In genomic region chr12:82358200-82359114, GRCh38 we compare ENCODE assay signal across 8 cellular contexts. TPM values are rescaled to one million over a fixed set of nuclear protein-coding genes. Genes with fewer than 3 reads are reported as not detected.
DNase-seq lines count a peak whose midpoint lies in the region; ATAC-seq, FAIRE-seq and TF ChIP-seq lines count a peak whose summit lies in the region.

Gene CCDC59 (minus strand): TSS chr12:82358387. CDS start chr12:82358376, 11 bp downstream.
Gene METTL25 (plus strand): TSS chr12:82358529. CDS start chr12:82358566, 37 bp downstream.

- H3K27ac Mint-ChIP-seq in T-cell (peak within 1 kb of the TSS; percentile 98 to 99), progenitor cell of endocrine pancreas (peak within 1 kb of the TSS; percentile 100)

- CTCF ChIA-PET in T-cell (lab: Charles Lee), result interaction anchor here (0.6 to 1.2 kb wide), 9 partner anchors 9 to 1553 kb away, joined by 3 to 7 read pairs (median 5); partner anchors contain the start of gene TMTC2 (in 1 of the 2)

- H3K4me3 ChIP-seq in left ventricle myocardium inferior, result peak within 1 kb of the TSS; percentile 86

- DNase-seq in GM12892 (ENCODE audit: insufficient read length), result peak; percentile 72
- peak; percentile 84 for DNase-seq in NCI-H1436 treated with DMSO at 0.1 percent for 48 hours (lab: John Stamatoyannopoulos, UW)
- peak; percentile 95 to 99 (median 96) for DNase-seq in T-cell
- peak; percentile 95 for DNase-seq in amniotic stem cell (lab: John Stamatoyannopoulos, UW)
- peak; percentile 96 for DNase-seq in left ventricle myocardium inferior
- peak; percentile 96 for DNase-seq in progenitor cell of endocrine pancreas (ENCODE audit: low spot score, unreplicated experiment)
- peak; percentile 98 for DNase-seq in ureter (ENCODE audit: low spot score)

- H3K9me3 Mint-ChIP-seq in T-cell (no peaks in the 10 kb centered on the region), progenitor cell of endocrine pancreas (ENCODE audit: low read depth) (no peaks in the 10 kb centered on the region)

- intact Hi-C loops in left ventricle myocardium inferior (cut with micrococcal nuclease), result no loop called here

- H3K27me3 ChIP-seq in left ventricle myocardium inferior (ENCODE audit: low read depth), result no peaks in the 10 kb centered on the region

- H3K27ac ChIP-seq in left ventricle myocardium inferior (replicated peaks), result peak within 1 kb of the TSS; percentile 98

- FAIRE-seq in GM12892 (lab: Jason Lieb, UNC), result peak; percentile 96

- H3K4me3 Mint-ChIP-seq in T-cell (peak within 1 kb of the TSS; percentile 99 to 100 (median 99)), progenitor cell of endocrine pancreas (ENCODE audit: low read depth) (peak within 1 kb of the TSS; percentile 100)

- H3K27me3 Mint-ChIP-seq in T-cell, result no peaks in the 10 kb centered on the region
- no peaks in the 10 kb centered on the region for H3K27me3 Mint-ChIP-seq in progenitor cell of endocrine pancreas

- peaks cover 65 to 69% (median 68%) of the 10 kb centered on the region in 3 donors for H3K4me1 Mint-ChIP-seq in T-cell
- peaks cover 18% of the 10 kb centered on the region for H3K4me1 Mint-ChIP-seq in progenitor cell of endocrine pancreas (ENCODE audit: low read depth)

- POLR2A ChIA-PET in T-cell (lab: Charles Lee), result interaction anchor here in 1 of 2 donors (0.7 kb wide), 1 partner anchor 937 kb away, joined by 11 read pairs; no protein-coding TSS in a partner anchor

- peak; percentile 94; the same call in 1 of the 2 replicates for TF ChIP-seq POLR2A in GM12892 (IDR thresholded peaks at IDR 0.05; ENCODE audit: low read depth, low read length)

- peaks cover 50% of the 10 kb centered on the region for H3K36me3 Mint-ChIP-seq in T-cell
- peaks cover 20% of the 10 kb centered on the region for H3K36me3 Mint-ChIP-seq in progenitor cell of endocrine pancreas (ENCODE audit: insufficient read depth)

- TF ChIP-seq CTCF in left ventricle myocardium inferior (IDR thresholded peaks at IDR 0.05; ENCODE audit: borderline replicate concordance), result peak; percentile 95
- TF ChIP-seq CTCF in progenitor cell of endocrine pancreas (IDR thresholded peaks at IDR 0.05; ENCODE audit: unreplicated experiment), result peak; percentile 85

- peaks cover 33% of the 10 kb centered on the region for H3K36me3 ChIP-seq in left ventricle myocardium inferior

- no peaks in the 10 kb centered on the region for H3K9me3 ChIP-seq in left ventricle myocardium inferior (replicated peaks)

- H3K4me1 ChIP-seq in left ventricle myocardium inferior, result peaks cover 69% of the 10 kb centered on the region

- ATAC-seq in HG02852 (IDR thresholded peaks at IDR 0.05; ENCODE audit: unreplicated experiment) (peak; percentile 94), T-cell (replicated peaks in 1 of 4) (peak; percentile 90 to 95 (median 92))

RNA-seq across cellular contexts. Expression of gene CCDC59, which starts in this region (rescaled TPM):
- polyA plus RNA-seq in GM12892 (2012; ENCODE audit: missing spikeins), result 71.8 TPM
- total RNA-seq in T-cell (100 to 1,000 TPM in 2 of 5 donors, 10 to 100 TPM in 3; 44.5 to 160 (median 47.3) TPM), left ventricle myocardium inferior (27.9 TPM), progenitor cell of endocrine pancreas (37.1 and 37.5 TPM in 2 replicates), ureter (33.5 TPM)

RNA-seq across cellular contexts. Expression of gene METTL25, which starts in this region (rescaled TPM):
- polyA plus RNA-seq in GM12892 (2012; ENCODE audit: missing spikeins), result 4.5 TPM
- 10 to 100 TPM; 14.5 to 19.7 (median 19.0) TPM for total RNA-seq in T-cell
- 15.8 TPM for total RNA-seq in left ventricle myocardium inferior
- 15.0 and 15.8 TPM in 2 replicates for total RNA-seq in progenitor cell of endocrine pancreas
- total RNA-seq in ureter, result 17.5 TPM

Comparison
In these comparisons a context has a peak if more than half of its experiments do, and no peak if none do; other contexts are left out.
1. Peak in every context shown above with its lines: DNase-seq, ATAC-seq, H3K4me3 ChIP-seq and H3K27ac ChIP-seq.